Comparison of ENCODE assay signal across 8 cellular contexts in genomic region chr7:104943502-104944343, GRCh38.
DNase-seq lines count a peak whose midpoint lies in the region; TF ChIP-seq lines count a peak whose summit lies in the region.

No MANE protein-coding gene starts in this region.

- no peaks in the 10 kb centered on the region for H3K9me3 ChIP-seq in HEK293 (ENCODE audit: control insufficient read depth, insufficient read depth, low read depth, low read length)
- H3K9me3 ChIP-seq in effector memory CD4-positive, alpha-beta T cell (ENCODE audit: control insufficient read depth, low read length) = no peaks in the 10 kb centered on the region
- no peaks in the 10 kb centered on the region for H3K9me3 ChIP-seq in thyroid gland

- H3K4me1 ChIP-seq in HEK293 (ENCODE audit: control insufficient read depth, insufficient read depth, low read length) (peaks cover 12% of the 10 kb centered on the region), thyroid gland (peaks cover 29 to 39% of the 10 kb centered on the region in 2 donors)
- peaks cover 42% of the 10 kb centered on the region for H3K4me1 ChIP-seq in effector memory CD4-positive, alpha-beta T cell (ENCODE audit: control insufficient read depth, insufficient read depth, low read length, poor library complexity, severe bottlenecking)

- peaks cover 8% of the 10 kb centered on the region for H3K36me3 Mint-ChIP-seq in activated CD4-positive, alpha-beta T cell treated with anti-CD3 and anti-CD28 coated beads, Interleukin-2, amount 10 ng/mL, durations not matched to agents 7 days and 5 days (ENCODE audit: low read depth)
- H3K36me3 Mint-ChIP-seq in nephron progenitor cell (ENCODE audit: low read depth) = peaks cover 11% of the 10 kb centered on the region

- H3K27ac ChIP-seq in HEK293 (ENCODE audit: extremely low read depth, low read depth, low read length) (peak overlapping the region; percentile 64), thyroid gland (peak overlapping the region; percentile 93 to 98 (median 93))
- peak overlapping the region; percentile 97 for H3K27ac ChIP-seq in effector memory CD4-positive, alpha-beta T cell (ENCODE audit: insufficient read depth, low read length, poor library complexity, severe bottlenecking)

- peak overlapping the region; percentile 70 for H3K4me3 Mint-ChIP-seq in activated CD4-positive, alpha-beta T cell treated with anti-CD3 and anti-CD28 coated beads, Interleukin-2, amount 10 ng/mL, durations not matched to agents 7 days and 5 days
- H3K4me3 Mint-ChIP-seq in nephron progenitor cell = peak overlapping the region; percentile 62

- no peak for TF ChIP-seq POLR2A in NB4 (IDR thresholded peaks at IDR 0.05; ENCODE audit: extremely low read depth, insufficient read length)
- no peak for TF ChIP-seq POLR2A in thyroid gland (IDR thresholded peaks at IDR 0.05)

- no peaks in the 10 kb centered on the region for H3K36me3 ChIP-seq in GM06990 (ENCODE audit: control insufficient read depth, insufficient read depth, low read length)
- no peaks in the 10 kb centered on the region for H3K36me3 ChIP-seq in HEK293 (ENCODE audit: control insufficient read depth in 2 of 2, insufficient read depth in 1 of 2, low read length in 2 of 2)
- no peaks in the 10 kb centered on the region for H3K36me3 ChIP-seq in effector memory CD4-positive, alpha-beta T cell (ENCODE audit: control insufficient read depth, insufficient read depth, low read length)
- H3K36me3 ChIP-seq in thyroid gland = no peaks in the 10 kb centered on the region

- DNase-seq in GM06990 (ENCODE audit: extremely low read depth, insufficient read length) (peak; percentile 69), NB4 (ENCODE audit: low read depth) (peak; percentile 95), nephron progenitor cell (no peak), thyroid gland (peak; percentile 82 to 85), NCI-H2081 treated with DMSO at 0.1 percent for 48 hours (lab: John Stamatoyannopoulos, UW) (no peak)
- DNase-seq in activated CD4-positive, alpha-beta T cell treated with anti-CD3 and anti-CD28 coated beads, Interleukin-2, amount 10 ng/mL, durations not matched to agents 7 days and 5 days = peak; percentile 76
- DNase-seq in effector memory CD4-positive, alpha-beta T cell = peak; percentile 58 to 72 (median 62)

- POLR2A ChIA-PET in HEK293 (lab: Yijun Ruan, JAX) = interaction anchor here (0.6 to 1.8 kb wide), 4 partner anchors 40 to 73 kb away, joined by 3 to 4 read pairs (median 4); partner anchors contain the start of gene KMT2E
- POLR2A ChIA-PET in activated CD4-positive, alpha-beta T cell treated with anti-CD3 and anti-CD28 coated beads, Interleukin-2, amount 10 ng/mL, durations not matched to agents 7 days and 5 days (lab: Charles Lee) = interaction anchor here (0.8 to 1.6 kb wide), 4 partner anchors 13 to 70 kb away, joined by 3 to 7 read pairs (median 5); partner anchors contain the start of gene KMT2E

- H3K27me3 ChIP-seq in GM06990 (replicated peaks; ENCODE audit: control insufficient read depth, insufficient read depth, low read length) (no peaks in the 10 kb centered on the region), thyroid gland (no peaks in the 10 kb centered on the region)
- no peaks in the 10 kb centered on the region for H3K27me3 ChIP-seq in effector memory CD4-positive, alpha-beta T cell (replicated peaks; ENCODE audit: control insufficient read depth, insufficient read depth, low read length, poor library complexity, severe bottlenecking)

- H3K4me3 ChIP-seq in GM06990 (replicated peaks; ENCODE audit: low read depth, low read length) (peak overlapping the region; percentile 31), HEK293 (ENCODE audit: low read depth, low read length) (no peak overlapping the region), NB4 (ENCODE audit: low read depth, low read length) (peak overlapping the region; percentile 3), thyroid gland (replicated peaks in 1 of 3) (no peak overlapping the region)
- H3K4me3 ChIP-seq in effector memory CD4-positive, alpha-beta T cell (ENCODE audit: insufficient read depth, low read depth, low read length, poor library complexity, severe bottlenecking) = peak overlapping the region; percentile 9

- CTCF ChIA-PET in HEK293 (lab: Yijun Ruan, JAX) = interaction anchor here (0.6 to 0.8 kb wide), 3 partner anchors 13 to 647 kb away, joined by 3 to 4 read pairs (median 4); no protein-coding TSS in a partner anchor
- CTCF ChIA-PET in activated CD4-positive, alpha-beta T cell treated with anti-CD3 and anti-CD28 coated beads, Interleukin-2, amount 10 ng/mL, durations not matched to agents 7 days and 5 days (lab: Charles Lee) = interaction anchor here (1.0 to 1.9 kb wide), 6 partner anchors 12 to 70 kb away, joined by 3 to 7 read pairs (median 4); no protein-coding TSS in a partner anchor

- H3K9me3 Mint-ChIP-seq in activated CD4-positive, alpha-beta T cell treated with anti-CD3 and anti-CD28 coated beads, Interleukin-2, amount 10 ng/mL, durations not matched to agents 7 days and 5 days = peaks cover 2% of the 10 kb centered on the region
- H3K9me3 Mint-ChIP-seq in nephron progenitor cell = peaks cover 22% of the 10 kb centered on the region

- WGBS in thyroid gland, 2 donors = 20 to 27% methylated on average over 12 of the region's 12 CpGs

- TF ChIP-seq CTCF in GM06990 (IDR thresholded peaks at IDR 0.05; ENCODE audit: insufficient read depth, low read length, poor library complexity, severe bottlenecking) (no peak), HEK293 (tag by site-specific recombination; IDR thresholded peaks at IDR 0.05) (no peak), NB4 (IDR thresholded peaks at IDR 0.05; ENCODE audit: low read depth, low read length) (no peak), nephron progenitor cell (IDR thresholded peaks at IDR 0.05) (no peak), thyroid gland (IDR thresholded peaks at IDR 0.05) (no peak)

- H3K27me3 Mint-ChIP-seq in activated CD4-positive, alpha-beta T cell treated with anti-CD3 and anti-CD28 coated beads, Interleukin-2, amount 10 ng/mL, durations not matched to agents 7 days and 5 days = no peaks in the 10 kb centered on the region
- H3K27me3 Mint-ChIP-seq in nephron progenitor cell (ENCODE audit: low read depth, poor library complexity) = no peaks in the 10 kb centered on the region

- peaks cover 67% of the 10 kb centered on the region for H3K4me1 Mint-ChIP-seq in activated CD4-positive, alpha-beta T cell treated with anti-CD3 and anti-CD28 coated beads, Interleukin-2, amount 10 ng/mL, durations not matched to agents 7 days and 5 days
- peaks cover 51% of the 10 kb centered on the region for H3K4me1 Mint-ChIP-seq in nephron progenitor cell

- intact Hi-C loops in thyroid gland (cut with DNase I) = no loop called here

- peak overlapping the region; percentile 99 for H3K27ac Mint-ChIP-seq in activated CD4-positive, alpha-beta T cell treated with anti-CD3 and anti-CD28 coated beads, Interleukin-2, amount 10 ng/mL, durations not matched to agents 7 days and 5 days
- peak overlapping the region; percentile 99 for H3K27ac Mint-ChIP-seq in nephron progenitor cell

TF ChIP-seq in HEK293, 187 proteins besides CTCF, POLR2A, EP300 and RAD21 (continues in another document):
- TF ChIP-seq ZNF302 (tag by site-specific recombination; IDR thresholded peaks at IDR 0.05; ENCODE audit: low read depth) (no peak), ZFHX2 (tag by site-specific recombination; conservative IDR thresholded peaks at IDR 0.05) (peak; percentile 69), ZFP41 (tag by site-specific recombination; IDR thresholded peaks at IDR 0.05; ENCODE audit: borderline replicate concordance) (no peak), ZNF48 (tag by site-specific recombination; IDR thresholded peaks at IDR 0.05) (no peak), ZNF391 (tag by site-specific recombination; IDR thresholded peaks at IDR 0.05; ENCODE audit: borderline replicate concordance, low read depth) (no peak), ELK4 (IDR thresholded peaks at IDR 0.05; ENCODE audit: borderline replicate concordance, low read depth, low read length) (no peak), ZNF777 (tag by site-specific recombination; IDR thresholded peaks at IDR 0.05; ENCODE audit: borderline replicate concordance) (no peak), ZBTB48 (tag by site-specific recombination; IDR thresholded peaks at IDR 0.05) (no peak), ZNF174 (tag by site-specific recombination; IDR thresholded peaks at IDR 0.05) (no peak), ZNF626 (tag by site-specific recombination; IDR thresholded peaks at IDR 0.05) (no peak), ZNF629 (tag by site-specific recombination; IDR thresholded peaks at IDR 0.05) (peak; percentile 56), ZBTB20 (tag by site-specific recombination; IDR thresholded peaks at IDR 0.05) (no peak), MEIS1 (CRISPR knock-in tag; IDR thresholded peaks at IDR 0.05; ENCODE audit: borderline replicate concordance) (peak; percentile 30; the same call in 1 of the 2 replicates), ZSCAN18 (tag by site-specific recombination; IDR thresholded peaks at IDR 0.05) (no peak)

Comparison
In these comparisons a context has a peak if more than half of its experiments do, and no peak if none do; other contexts are left out.
1. DNase-seq: peak in GM06990 (single experiment), NB4 (single experiment), activated CD4-positive, alpha-beta T cell treated with anti-CD3 and anti-CD28 coated beads, Interleukin-2, amount 10 ng/mL, durations not matched to agents 7 days and 5 days (single experiment), effector memory CD4-positive, alpha-beta T cell (3 of 3) and thyroid gland (2 of 2); none in nephron progenitor cell (single experiment) and NCI-H2081 treated with DMSO at 0.1 percent for 48 hours (single experiment).
2. H3K4me3 ChIP-seq: peak in GM06990 (single experiment), NB4 (single experiment) and effector memory CD4-positive, alpha-beta T cell (single experiment); none in HEK293 (single experiment) and thyroid gland (0 of 3).
3. Peak in every context shown above with its lines, with median percentiles within 50 percentile points of each other: H3K27ac ChIP-seq.